29 cellular contexts compared by ENCODE assay signal in the genomic region with DNA sequence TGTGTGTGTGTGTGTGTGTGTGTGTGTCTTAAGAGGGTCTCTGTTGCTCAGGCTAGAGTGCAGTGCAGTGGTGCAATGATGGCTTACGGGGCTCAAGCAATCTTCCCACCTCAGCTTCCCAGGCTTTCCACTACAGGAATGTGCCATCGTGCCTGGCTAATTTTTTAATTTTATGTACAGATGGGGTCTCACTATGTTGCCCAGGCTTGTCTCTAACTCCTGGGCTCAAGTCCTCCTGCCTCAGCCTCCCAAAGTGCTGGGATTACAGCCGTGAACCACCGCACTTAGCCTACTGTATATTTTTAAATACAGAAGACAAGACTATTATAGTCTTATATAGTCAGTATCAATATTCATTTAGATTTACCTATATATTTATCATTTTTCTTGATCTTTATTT. TPM values are rescaled to one million over a fixed set of nuclear protein-coding genes. Genes with fewer than 3 reads are reported as not detected.
DNase-seq lines count a peak whose midpoint lies in the region; ATAC-seq, FAIRE-seq and TF ChIP-seq lines count a peak whose summit lies in the region.
"Had no signal": no experiment of that assay in that cellular context is flagged by ENCODE, and none has a peak within 500 bp of the region (broad histone marks: within the 10 kb centered on the region; RNA-seq: fewer than 3 reads in every experiment).

No MANE protein-coding gene starts in this region.

- intact Hi-C loops in HepG2 (cut with micrococcal nuclease; ENCODE audit: unreplicated experiment) (no loop called here), right lobe of liver (cut with DNase I) (no loop called here), K562 (cut with micrococcal nuclease) (no loop called here)

- no peaks in the 10 kb centered on the region for H3K27me3 ChIP-seq in HepG2 (ENCODE audit: control insufficient read depth in 1 of 2, insufficient read depth in 2 of 2, low read length in 2 of 2)
- no peaks in the 10 kb centered on the region for H3K27me3 ChIP-seq in right lobe of liver
- no peaks in the 10 kb centered on the region for H3K27me3 ChIP-seq in K562 (ENCODE audit: control insufficient read depth in 2 of 2, insufficient read depth in 2 of 2, low read length in 2 of 2)
- H3K27me3 ChIP-seq: BE2C; BLaER1; BLaER1 treated with 17β-estradiol and CSF1 and Interleukin-3, amounts not matched to agents 10 nM and 100 nM had no signal

- in situ Hi-C loops in HepG2 (cut with HindIII; ENCODE audit: extremely low pct_ligation_motif_present, low pct_unique_long_range_greater_than_20kb): no loop called here
- in situ Hi-C loops in K562 (cut with MboI): no loop called here

- WGBS in HepG2 (ENCODE audit: low lambda C conversion rate): 98% methylated on average over 4 of the region's 4 CpGs
- WGBS in right lobe of liver (ENCODE audit: insufficient coverage, low coverage, low lambda C conversion rate, missing lambda C conversion rate): 96% methylated on average over 2 of the region's 4 CpGs
- 97% methylated on average over 4 of the region's 4 CpGs for WGBS in K562 (ENCODE audit: insufficient coverage, low coverage, missing lambda C conversion rate)

- H3K4me2 ChIP-seq in HepG2 (ENCODE audit: low read depth, low read length) (no peak overlapping the region), K562 (ENCODE audit: insufficient read depth, low read length) (no peak overlapping the region)
- H3K4me2 ChIP-seq: A549; BLaER1; BLaER1 treated with 17β-estradiol and CSF1 and Interleukin-3, amounts not matched to agents 10 nM and 100 nM had no signal

- H3K9me3 ChIP-seq in HepG2 (ENCODE audit: low read length) (no peaks in the 10 kb centered on the region), right lobe of liver (no peaks in the 10 kb centered on the region), K562 (replicated peaks; ENCODE audit: control insufficient read depth, insufficient read depth, low read depth, low read length) (no peaks in the 10 kb centered on the region)
- H3K9me3 ChIP-seq: A549, BE2C had no signal

- no peak for TF ChIP-seq POLR2A in HepG2 (IDR thresholded peaks at IDR 0.05; ENCODE audit: insufficient read depth in 1 of 2, low read depth in 2 of 2, low read length in 2 of 2)
- TF ChIP-seq POLR2A in right lobe of liver (IDR thresholded peaks at IDR 0.05): no peak
- TF ChIP-seq POLR2A in K562 (conservative IDR thresholded peaks at IDR 0.05): no peak

- no peaks in the 10 kb centered on the region for H4K20me1 ChIP-seq in HepG2 (ENCODE audit: insufficient read depth, low read length)
- H4K20me1 ChIP-seq in K562 (replicated peaks; ENCODE audit: control insufficient read depth, insufficient read depth, low read length): no peaks in the 10 kb centered on the region
- H4K20me1 ChIP-seq: BLaER1; BLaER1 treated with 17β-estradiol and CSF1 and Interleukin-3, amounts not matched to agents 10 nM and 100 nM had no signal

- H3K9ac ChIP-seq in HepG2 (ENCODE audit: insufficient read depth, low read depth, low read length) (no peak overlapping the region), K562 (ENCODE audit: insufficient read depth in 1 of 2, low read depth in 2 of 2, low read length in 2 of 2) (no peak overlapping the region)
- H3K9ac ChIP-seq: BLaER1; BLaER1 treated with 17β-estradiol and CSF1 and Interleukin-3, amounts not matched to agents 10 nM and 100 nM had no signal

- H3K27ac ChIP-seq in HepG2 (ENCODE audit: extremely low read length, insufficient read depth, low read length): no peak overlapping the region
- no peak overlapping the region for H3K27ac ChIP-seq in right lobe of liver
- H3K27ac ChIP-seq in K562 (ENCODE audit: extremely low read depth, low read depth, low read length): no peak overlapping the region
- H3K27ac ChIP-seq: 22Rv1; A549; BLaER1; BLaER1 treated with 17β-estradiol and CSF1 and Interleukin-3, amounts not matched to agents 10 nM and 100 nM; C4-2B had no signal

- H3K4me1 ChIP-seq in HepG2 (ENCODE audit: insufficient read depth, low read length) (peaks cover 51% of the 10 kb centered on the region), right lobe of liver (peaks cover 0 to 20% (median 6%) of the 10 kb centered on the region in 4 donors), K562 (replicated peaks in 1 of 2; ENCODE audit: control insufficient read depth in 2 of 2, insufficient read depth in 2 of 2, low read length in 2 of 2) (peaks cover 5 to 6% of the 10 kb centered on the region in 2 experiments; a peak in 3 of 5 replicates)
- H3K4me1 ChIP-seq: BE2C had no signal

- DNase-seq in HepG2 (ENCODE audit: low spot score) (no peak), right lobe of liver (no peak), K562 (ENCODE audit: extremely low read depth in 1 of 4, low spot score in 3 of 4) (no peak)
- DNase-seq: 8988T; ACHN; AML-193; BE2C; C1 segment of cervical spinal cord; Caco-2; Calu3; CD4-positive, alpha-beta memory T cell; CD4-positive, alpha-beta T cell; CD4-positive, CD25-positive, alpha-beta regulatory T cell; CD8-positive, alpha-beta memory T cell; CD8-positive, alpha-beta T cell; COR-L47; DMS 273 treated with DMSO at 0.1 percent for 48 hours; DMS153; DMS53; DMS79; DMS79 treated with DMSO at 0.1 percent for 48 hours; DND-41; EL had no signal

- TF ChIP-seq RAD21 in HepG2 (CRISPR knock-in tag; IDR thresholded peaks at IDR 0.05) (no peak), K562 (CRISPR knock-in tag; conservative IDR thresholded peaks at IDR 0.05 in 1 of 2, IDR thresholded peaks at IDR 0.05 in 1 of 2) (no peak)

- H3K79me2 ChIP-seq in HepG2 (ENCODE audit: insufficient read depth, low read length) (peaks cover 2% of the 10 kb centered on the region), K562 (ENCODE audit: control insufficient read depth, insufficient read depth, low read length) (peaks cover 11% of the 10 kb centered on the region)

- no peaks in the 10 kb centered on the region for H3K36me3 ChIP-seq in HepG2 (replicated peaks in 1 of 2; ENCODE audit: control insufficient read depth in 1 of 2, insufficient read depth in 2 of 2, low read length in 2 of 2)
- no peaks in the 10 kb centered on the region for H3K36me3 ChIP-seq in right lobe of liver
- H3K36me3 ChIP-seq in K562 (ENCODE audit: control insufficient read depth, insufficient read depth, low read length): no peaks in the 10 kb centered on the region
- H3K36me3 ChIP-seq: BE2C; BLaER1; BLaER1 treated with 17β-estradiol and CSF1 and Interleukin-3, amounts not matched to agents 10 nM and 100 nM had no signal

- BruUV-seq in HepG2 (replicated peaks; lab: Mats Ljungman, UMichigan) (no TSS peak), K562 (replicated peaks; lab: Mats Ljungman, UMichigan) (no TSS peak)

- CTCF ChIA-PET in HepG2 (lab: Yijun Ruan, JAX; ENCODE audit: low intra/inter-chr PET ratio, low total read pairs) (no interaction called here), K562 (lab: Yijun Ruan, JAX; ENCODE audit: low intra/inter-chr PET ratio) (no interaction called here)

- ATAC-seq in HepG2 (no peak), right lobe of liver (no peak), K562 (no peak), GM18861 (IDR thresholded peaks at IDR 0.05; ENCODE audit: unreplicated experiment) (no peak)
- ATAC-seq: A549; CD8-positive, alpha-beta T cell had no signal

- H2AFZ ChIP-seq in HepG2 (ENCODE audit: low read length) (no peak overlapping the region), K562 (ENCODE audit: low read depth, low read length) (no peak overlapping the region)

- POLR2A ChIA-PET in HepG2 (lab: Yijun Ruan, JAX): no interaction called here
- POLR2A ChIA-PET in K562 (lab: Yijun Ruan, JAX): interaction anchor here (0.8 kb wide), 1 partner anchor 32 kb away, joined by 3 read pairs; no protein-coding TSS in a partner anchor

- TF ChIP-seq CTCF in HepG2 (CRISPR knock-in tag; IDR thresholded peaks at IDR 0.05): no peak
- no peak for TF ChIP-seq CTCF in right lobe of liver (IDR thresholded peaks at IDR 0.05)
- no peak for TF ChIP-seq CTCF in K562 (IDR thresholded peaks at IDR 0.05 in 2 of 3, conservative IDR thresholded peaks at IDR 0.05 in 1 of 3; ENCODE audit: insufficient read depth in 2 of 3, low read depth in 1 of 3, low read length in 3 of 3)

- FAIRE-seq in HepG2 (lab: Jason Lieb, UNC) (no peak), K562 (lab: Jason Lieb, UNC) (no peak)
- FAIRE-seq: A549 had no signal

- no peaks in the 10 kb centered on the region for H3K9me1 ChIP-seq in K562 (ENCODE audit: control insufficient read depth, insufficient read depth, low read length)

- H3K4me3 ChIP-seq in HepG2 (replicated peaks in 1 of 3; ENCODE audit: insufficient read depth in 1 of 3, low read depth in 2 of 3, low read length in 3 of 3) (no peak overlapping the region), right lobe of liver (no peak overlapping the region), K562 (no peak overlapping the region)
- H3K4me3 ChIP-seq: A549; BLaER1; BLaER1 treated with 17β-estradiol and CSF1 and Interleukin-3, amounts not matched to agents 10 nM and 100 nM had no signal

- no peak for TF ChIP-seq EP300 in HepG2 (IDR thresholded peaks at IDR 0.05; ENCODE audit: low read depth in 2 of 2, low read length in 2 of 2)
- no peak for TF ChIP-seq EP300 in HepG2 (CRISPR knock-in tag; IDR thresholded peaks at IDR 0.05; ENCODE audit: borderline replicate concordance)
- TF ChIP-seq EP300 in K562 (IDR thresholded peaks at IDR 0.05; ENCODE audit: low read length): no peak

RNA-seq across cellular contexts. Expression of gene FOXN2, which starts 4.6 kb away (rescaled TPM):
- 41.9 and 64.2 TPM in 2 replicates for total RNA-seq in HepG2 (2016; rRNA removed; fragmentation: Illumina TruSeq; extraction: Trizol)
- total RNA-seq in HepG2 (2016; cell fraction: cytosol; rRNA removed; fragmentation: Illumina TruSeq; extraction: Trizol; ENCODE audit: low read depth): 55.0 and 65.0 TPM in 2 replicates
- total RNA-seq in HepG2 (2016; cell fraction: insoluble cytoplasmic fraction; rRNA removed; fragmentation: Illumina TruSeq; extraction: Trizol): 40.3 and 60.7 TPM in 2 replicates
- total RNA-seq in HepG2 (2016; cell fraction: membrane; rRNA removed; fragmentation: Illumina TruSeq; extraction: Trizol): 38.6 and 41.7 TPM in 2 replicates
- 36.1 and 36.8 TPM in 2 replicates for total RNA-seq in HepG2 (2016; cell fraction: nucleus; rRNA removed; fragmentation: Illumina TruSeq; extraction: Trizol)
- polyA plus RNA-seq in HepG2 (2011; rRNA removed): 20.7 and 23.5 TPM in 2 replicates
- polyA plus RNA-seq in HepG2 (2011; cell fraction: cytosol; rRNA removed): 9.1 and 13.6 TPM in 2 replicates
- polyA plus RNA-seq in HepG2 (2011; cell fraction: nucleus; rRNA removed): 16.6 and 19.6 TPM in 2 replicates
- polyA plus RNA-seq in HepG2 (2012): 23.3 and 23.5 TPM in 2 replicates
- polyA plus RNA-seq in HepG2 (2016; cell fraction: cytosol; fragmentation: Illumina TruSeq; extraction: Trizol; ENCODE audit: low read depth): 0.71 and 1.4 TPM in 2 replicates
- polyA plus RNA-seq in HepG2 (2016; cell fraction: insoluble cytoplasmic fraction; fragmentation: Illumina TruSeq; extraction: Trizol; ENCODE audit: low read depth): 19.8 and 21.3 TPM in 2 replicates
- polyA plus RNA-seq in HepG2 (2016; cell fraction: membrane; fragmentation: Illumina TruSeq; extraction: Trizol; ENCODE audit: low read depth): 2.1 and 2.4 TPM in 2 replicates
- 27.3 and 30.6 TPM in 2 replicates for polyA plus RNA-seq in HepG2 (2016; cell fraction: nucleus; fragmentation: Illumina TruSeq; extraction: Trizol; ENCODE audit: insufficient read depth, low read depth)
- 15.0 and 23.6 TPM in 2 replicates for polyA minus RNA-seq in HepG2 (2011; rRNA and poly(A)+ RNA removed; ENCODE audit: low replicate concordance)
- 35.9 and 43.0 TPM in 2 replicates for polyA minus RNA-seq in HepG2 (2011; cell fraction: cytosol; rRNA and poly(A)+ RNA removed)
- 93.5 and 119 TPM in 2 replicates for polyA minus RNA-seq in HepG2 (2011; cell fraction: nucleus; rRNA and poly(A)+ RNA removed)
- total RNA-seq in right lobe of liver: 10 to 100 TPM; 13.4 to 25.8 (median 19.0) TPM
- total RNA-seq in K562 (2011; cell fraction: chromatin; rRNA removed; ENCODE audit: low replicate concordance): 41.6 and 60.4 TPM in 2 replicates
- 13.7 and 17.9 TPM in 2 replicates for total RNA-seq in K562 (2011; cell fraction: nucleolus; rRNA removed)
- 21.9 and 34.4 TPM in 2 replicates for total RNA-seq in K562 (2011; cell fraction: nucleoplasm; rRNA removed)
- 24.4 and 25.7 TPM in 2 replicates for total RNA-seq in K562 (2014; rRNA removed)
- 36.1 and 41.0 TPM in 2 replicates for total RNA-seq in K562 (2014; rRNA removed; fragmentation: Illumina TruSeq; extraction: Trizol)
- total RNA-seq in K562 (2015; rRNA removed; fragmentation: Illumina TruSeq; extraction: Trizol): 26.4 and 31.1 TPM in 2 replicates
- total RNA-seq in K562 (2021): 26.7 and 30.1 TPM in 2 replicates
- polyA plus RNA-seq in K562 (2011; rRNA removed): 23.0 and 25.9 TPM in 2 replicates
- 5.2 and 10.6 TPM in 2 replicates for polyA plus RNA-seq in K562 (2011; cell fraction: cytosol; rRNA removed)
- 13.7 and 18.9 TPM in 2 replicates for polyA plus RNA-seq in K562 (2011; cell fraction: nucleus; rRNA removed)
- 8.5 and 10.5 TPM in 2 replicates for polyA plus RNA-seq in K562 (2012)
- 19.6 and 24.2 TPM in 2 replicates for polyA plus RNA-seq in K562 (2014; fragmentation: Illumina TruSeq; extraction: Trizol)
- polyA plus RNA-seq in K562 (2014; fragmentation: Nextera tagmentation; extraction: Ambion mirVana): 10 to 100 TPM; 12.4 to 22.8 TPM
- polyA plus RNA-seq in K562 (2014; rRNA removed): 10.5 and 11.4 TPM in 2 replicates
- polyA minus RNA-seq in K562 (2011; rRNA and poly(A)+ RNA removed): 66.3 and 97.5 TPM in 2 replicates
- 23.6 and 24.8 TPM in 2 replicates for polyA minus RNA-seq in K562 (2011; cell fraction: cytosol; rRNA and poly(A)+ RNA removed)
- 15.6 and 26.7 TPM in 2 replicates for polyA minus RNA-seq in K562 (2011; cell fraction: nucleus; rRNA and poly(A)+ RNA removed)

Comparison
In these comparisons a context has a peak if more than half of its experiments do, and no peak if none do; other contexts are left out.
1. Of the 241 proteins assayed by ChIP-seq in both HepG2 and K562: peak only in HepG2: none; only in K562: none; in both: ZNF121; in neither: 240.